ENCODE assay signal across 20 cellular contexts in genomic region chrX:15985937-15986336, GRCh38.
A peak's percentile ranks its signal among the peaks of the same experiment; 100 is the strongest.
DNase-seq lines count a peak whose midpoint lies in the region; ATAC-seq and TF ChIP-seq lines count a peak whose summit lies in the region.
"Had no signal": no experiment of that assay in that cellular context is flagged by ENCODE, and none has a peak within 500 bp of the region (broad histone marks: within the 10 kb centered on the region; RNA-seq: fewer than 3 reads in every experiment).

No MANE protein-coding gene starts in this region.

- H3K4me3 Mint-ChIP-seq in activated naive CD8-positive, alpha-beta T cell treated with anti-CD3 and anti-CD28 coated beads for 36 hours = no peak overlapping the region
- H3K4me3 Mint-ChIP-seq in mesothelial cell of epicardium = no peak overlapping the region
- no peak overlapping the region for H3K4me3 Mint-ChIP-seq in CD4-positive, alpha-beta T cell
- H3K4me3 Mint-ChIP-seq: CD4-positive, alpha-beta memory T cell; stimulated activated naive CD8-positive, alpha-beta T cell treated with anti-CD3 and anti-CD28 coated beads, Interleukin-15, Interleukin-2, amounts not matched to agents 100 ng/mL and 50 ng/mL, for 24 hours had no signal

- H3K27ac Mint-ChIP-seq in activated naive CD8-positive, alpha-beta T cell treated with anti-CD3 and anti-CD28 coated beads for 36 hours = no peak overlapping the region
- no peak overlapping the region for H3K27ac Mint-ChIP-seq in mesothelial cell of epicardium
- H3K27ac Mint-ChIP-seq in CD4-positive, alpha-beta T cell = no peak overlapping the region
- H3K27ac Mint-ChIP-seq: CD4-positive, alpha-beta memory T cell; stimulated activated naive CD8-positive, alpha-beta T cell treated with anti-CD3 and anti-CD28 coated beads, Interleukin-15, Interleukin-2, amounts not matched to agents 100 ng/mL and 50 ng/mL, for 24 hours had no signal

- H3K27me3 Mint-ChIP-seq in activated naive CD8-positive, alpha-beta T cell treated with anti-CD3 and anti-CD28 coated beads for 36 hours = no peaks in the 10 kb centered on the region
- H3K27me3 Mint-ChIP-seq in mesothelial cell of epicardium (ENCODE audit: low read depth) = no peaks in the 10 kb centered on the region
- no peaks in the 10 kb centered on the region for H3K27me3 Mint-ChIP-seq in CD4-positive, alpha-beta T cell
- H3K27me3 Mint-ChIP-seq: CD4-positive, alpha-beta memory T cell had no signal

- H3K9me3 ChIP-seq in CD4-positive, alpha-beta T cell (ENCODE audit: control insufficient read depth, low read length) = no peaks in the 10 kb centered on the region
- H3K9me3 ChIP-seq: heart right ventricle had no signal

- H3K4me1 Mint-ChIP-seq in activated naive CD8-positive, alpha-beta T cell treated with anti-CD3 and anti-CD28 coated beads for 36 hours = peaks cover 4% of the 10 kb centered on the region
- H3K4me1 Mint-ChIP-seq in mesothelial cell of epicardium = peaks cover 4% of the 10 kb centered on the region
- H3K4me1 Mint-ChIP-seq in CD4-positive, alpha-beta T cell (ENCODE audit: low read depth) = no peaks in the 10 kb centered on the region
- H3K4me1 Mint-ChIP-seq: CD4-positive, alpha-beta memory T cell had no signal

- POLR2A ChIA-PET in CD4-positive, alpha-beta T cell (lab: Charles Lee) = no interaction called here

- H3K27ac ChIP-seq in CD4-positive, alpha-beta T cell (ENCODE audit: low read depth, low read length) = no peak overlapping the region

- ATAC-seq in CD4-positive, alpha-beta T cell (ENCODE audit: poor library complexity) = no peak
- ATAC-seq: heart right ventricle, Panc1 had no signal

- peaks cover 2% of the 10 kb centered on the region for H3K36me3 Mint-ChIP-seq in activated naive CD8-positive, alpha-beta T cell treated with anti-CD3 and anti-CD28 coated beads for 36 hours
- H3K36me3 Mint-ChIP-seq in mesothelial cell of epicardium = no peaks in the 10 kb centered on the region
- H3K36me3 Mint-ChIP-seq in CD4-positive, alpha-beta T cell (ENCODE audit: low read depth) = no peaks in the 10 kb centered on the region
- H3K36me3 Mint-ChIP-seq: CD4-positive, alpha-beta memory T cell had no signal

- peaks cover 5% of the 10 kb centered on the region for H3K27me3 ChIP-seq in CD4-positive, alpha-beta T cell (ENCODE audit: control insufficient read depth, insufficient read depth, low read length)

- no peak for TF ChIP-seq CTCF in mesothelial cell of epicardium (IDR thresholded peaks at IDR 0.05; ENCODE audit: unreplicated experiment)
- TF ChIP-seq CTCF in CD4-positive, alpha-beta T cell (IDR thresholded peaks at IDR 0.05) = no peak

- intact Hi-C loops in CD4-positive, alpha-beta T cell (cut with DNase I, micrococcal nuclease) = no loop called here

- CTCF ChIA-PET in CD4-positive, alpha-beta T cell (lab: Charles Lee) = no interaction called here

- DNase-seq in SIG-M5 treated with dmso at 0.1 percent for 504 hours (lab: John Stamatoyannopoulos, UW; ENCODE audit: unreplicated experiment) (peak; percentile 16), SIG-M5 (lab: John Stamatoyannopoulos, UW) (no peak), MV-4-11 (lab: John Stamatoyannopoulos, UW) (peak; percentile 67), HK-2 (ENCODE audit: unreplicated experiment) (no peak), mesothelial cell of epicardium (ENCODE audit: low spot score in 2 of 2, unreplicated experiment in 2 of 2) (no peak)
- DNase-seq in activated naive CD8-positive, alpha-beta T cell treated with anti-CD3 and anti-CD28 coated beads for 36 hours = peak; percentile 11
- peak; percentile 28 for DNase-seq in stimulated activated CD4-positive, alpha-beta T cell treated with anti-CD3 and anti-CD28 coated beads, Interleukin-4, amount 100 ng/mL, for 24 hours
- no peak for DNase-seq in CD4-positive, alpha-beta T cell
- DNase-seq: activated CD4-positive, alpha-beta T cell treated with anti-CD3 and anti-CD28 coated beads, Interleukin-2, amount 50 U/mL, for 1 hour; anterior cingulate cortex; CD4-positive, alpha-beta memory T cell; cortex of kidney; erythroblast; GF-D8; GOT3; heart right ventricle; kidney glomerular epithelial cell; NCI-H1436 treated with DMSO at 0.1 percent for 48 hours had no signal

- peaks cover 6% of the 10 kb centered on the region for H3K9me3 Mint-ChIP-seq in activated naive CD8-positive, alpha-beta T cell treated with anti-CD3 and anti-CD28 coated beads for 36 hours
- peaks cover 3% of the 10 kb centered on the region for H3K9me3 Mint-ChIP-seq in mesothelial cell of epicardium
- H3K9me3 Mint-ChIP-seq in CD4-positive, alpha-beta T cell = no peaks in the 10 kb centered on the region
- H3K9me3 Mint-ChIP-seq: CD4-positive, alpha-beta memory T cell; stimulated activated naive CD8-positive, alpha-beta T cell treated with anti-CD3 and anti-CD28 coated beads, Interleukin-15, Interleukin-2, amounts not matched to agents 100 ng/mL and 50 ng/mL, for 24 hours had no signal

Comparison
In these comparisons a context has a peak if more than half of its experiments do, and no peak if none do; other contexts are left out.
1. DNase-seq: peak in SIG-M5 treated with dmso at 0.1 percent for 504 hours (single experiment), MV-4-11 (single experiment), activated naive CD8-positive, alpha-beta T cell treated with anti-CD3 and anti-CD28 coated beads for 36 hours (single experiment) and stimulated activated CD4-positive, alpha-beta T cell treated with anti-CD3 and anti-CD28 coated beads, Interleukin-4, amount 100 ng/mL, for 24 hours (single experiment); none in SIG-M5 (single experiment), HK-2 (single experiment), mesothelial cell of epicardium (0 of 2) and CD4-positive, alpha-beta T cell (0 of 10).